In the genomic region with DNA sequence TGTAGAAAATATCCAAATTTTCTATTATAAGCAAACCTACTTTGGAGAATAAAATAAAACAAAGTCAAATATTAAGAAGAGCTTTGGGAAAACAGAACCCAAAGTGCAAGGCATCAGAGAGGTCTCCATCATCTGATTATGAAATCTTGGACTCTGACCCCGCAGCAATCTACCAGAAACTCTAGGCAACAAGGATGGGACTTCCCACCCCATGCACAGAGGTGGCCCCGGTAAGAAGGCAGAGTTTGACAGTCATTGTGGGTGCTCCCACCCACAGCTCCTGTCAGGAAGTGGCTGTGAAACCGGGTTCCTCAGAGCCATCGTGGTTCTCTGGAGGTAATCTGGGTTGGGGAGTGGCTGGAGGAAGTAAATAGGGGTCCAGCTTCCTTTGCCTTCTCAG, we compare ENCODE assay signal across 13 cellular contexts. TPM values are rescaled to one million over a fixed set of nuclear protein-coding genes. Genes with fewer than 3 reads are reported as not detected.
"Had no signal": no experiment of that assay in that cellular context is flagged by ENCODE, and none has a peak within 500 bp of the region (broad histone marks: within the 10 kb centered on the region; RNA-seq: fewer than 3 reads in every experiment).

No MANE protein-coding gene starts in this region.

- H3K79me2 ChIP-seq: parathyroid adenoma had no signal

- H3K27me3 ChIP-seq: gastroesophageal sphincter, thyroid gland had no signal

- H3K36me3 ChIP-seq: gastroesophageal sphincter, thyroid gland had no signal

- H3K4me3 Mint-ChIP-seq: activated CD4-positive, alpha-beta T cell treated with anti-CD3 and anti-CD28 coated beads, Interleukin-2, amount 10 ng/mL, durations not matched to agents 24 days and 14 days; activated naive CD8-positive, alpha-beta T cell treated with anti-CD3 and anti-CD28 coated beads, Interleukin-2, amount 10 ng/mL, durations not matched to agents 7 days and 5 days; naive thymus-derived CD4-positive, alpha-beta T cell; stimulated activated effector memory CD8-positive, alpha-beta T cell treated with anti-CD3 and anti-CD28 coated beads, Interleukin-12 subunit alpha, Interleukin-12 subunit beta, amount 100 ng/mL, for 72 hours had no signal

- ATAC-seq: gastroesophageal sphincter; naive thymus-derived CD4-positive, alpha-beta T cell; stimulated activated effector memory CD8-positive, alpha-beta T cell treated with anti-CD3 and anti-CD28 coated beads, Interleukin-12 subunit alpha, Interleukin-12 subunit beta, amount 100 ng/mL, for 72 hours had no signal

- H3K4me1 ChIP-seq: gastroesophageal sphincter, parathyroid adenoma, thyroid gland had no signal

- H3K9me3 ChIP-seq: gastroesophageal sphincter, thyroid gland had no signal

- H3K4me1 Mint-ChIP-seq: activated CD4-positive, alpha-beta T cell treated with anti-CD3 and anti-CD28 coated beads, Interleukin-2, amount 10 ng/mL, durations not matched to agents 24 days and 14 days; stimulated activated effector memory CD8-positive, alpha-beta T cell treated with anti-CD3 and anti-CD28 coated beads, Interleukin-12 subunit alpha, Interleukin-12 subunit beta, amount 100 ng/mL, for 72 hours had no signal

- H3K36me3 Mint-ChIP-seq: activated naive CD8-positive, alpha-beta T cell treated with anti-CD3 and anti-CD28 coated beads, Interleukin-2, amount 10 ng/mL, durations not matched to agents 7 days and 5 days; naive thymus-derived CD4-positive, alpha-beta T cell; stimulated activated effector memory CD8-positive, alpha-beta T cell treated with anti-CD3 and anti-CD28 coated beads, Interleukin-12 subunit alpha, Interleukin-12 subunit beta, amount 100 ng/mL, for 72 hours had no signal

- H3K27ac Mint-ChIP-seq: activated CD4-positive, alpha-beta T cell treated with anti-CD3 and anti-CD28 coated beads, Interleukin-2, amount 10 ng/mL, durations not matched to agents 24 days and 14 days; activated naive CD8-positive, alpha-beta T cell treated with anti-CD3 and anti-CD28 coated beads, Interleukin-2, amount 10 ng/mL, durations not matched to agents 7 days and 5 days; naive thymus-derived CD4-positive, alpha-beta T cell; stimulated activated effector memory CD8-positive, alpha-beta T cell treated with anti-CD3 and anti-CD28 coated beads, Interleukin-12 subunit alpha, Interleukin-12 subunit beta, amount 100 ng/mL, for 72 hours had no signal

- DNase-seq: activated CD4-positive, alpha-beta T cell treated with anti-CD3 and anti-CD28 coated beads, Interleukin-2, amount 10 ng/mL, durations not matched to agents 24 days and 14 days; activated CD4-positive, CD25-positive, alpha-beta regulatory T cell; activated naive CD4-positive, alpha-beta T cell; activated naive CD8-positive, alpha-beta T cell treated with anti-CD3 and anti-CD28 coated beads, Interleukin-2, amount 10 ng/mL, durations not matched to agents 7 days and 5 days; hypothalamus; naive thymus-derived CD4-positive, alpha-beta T cell; thyroid gland had no signal

- H3K9ac ChIP-seq: parathyroid adenoma had no signal

- H3K4me3 ChIP-seq: gastroesophageal sphincter, lung, thyroid gland had no signal

- H3K9me3 Mint-ChIP-seq: activated CD4-positive, alpha-beta T cell treated with anti-CD3 and anti-CD28 coated beads, Interleukin-2, amount 10 ng/mL, durations not matched to agents 24 days and 14 days; activated naive CD8-positive, alpha-beta T cell treated with anti-CD3 and anti-CD28 coated beads, Interleukin-2, amount 10 ng/mL, durations not matched to agents 7 days and 5 days; stimulated activated effector memory CD8-positive, alpha-beta T cell treated with anti-CD3 and anti-CD28 coated beads, Interleukin-12 subunit alpha, Interleukin-12 subunit beta, amount 100 ng/mL, for 72 hours had no signal

- H3K27ac ChIP-seq: gastroesophageal sphincter, parathyroid adenoma, thyroid gland had no signal

RNA-seq across cellular contexts. Expression of a gene that starts 37.0 kb away (rescaled TPM):
- total RNA-seq: activated CD4-positive, alpha-beta T cell treated with anti-CD3 and anti-CD28 coated beads, Interleukin-2, amount 10 ng/mL, durations not matched to agents 24 days and 14 days; activated CD8-positive, alpha-beta memory T cell treated with anti-CD3 and anti-CD28 coated beads for 36 hours; activated naive CD8-positive, alpha-beta T cell treated with anti-CD3 and anti-CD28 coated beads, Interleukin-2, amount 10 ng/mL, durations not matched to agents 7 days and 5 days; naive thymus-derived CD4-positive, alpha-beta T cell; T-helper 2 cell treated with Interferon-gamma antibody and Interleukin-4, amounts not matched to agents 100 ng/mL and 5 ng/mL, for 36 hours had no signal
- polyA plus RNA-seq: naive thymus-derived CD4-positive, alpha-beta T cell had no signal
